ENCODE assay signal across 34 cellular contexts in the genomic region with DNA sequence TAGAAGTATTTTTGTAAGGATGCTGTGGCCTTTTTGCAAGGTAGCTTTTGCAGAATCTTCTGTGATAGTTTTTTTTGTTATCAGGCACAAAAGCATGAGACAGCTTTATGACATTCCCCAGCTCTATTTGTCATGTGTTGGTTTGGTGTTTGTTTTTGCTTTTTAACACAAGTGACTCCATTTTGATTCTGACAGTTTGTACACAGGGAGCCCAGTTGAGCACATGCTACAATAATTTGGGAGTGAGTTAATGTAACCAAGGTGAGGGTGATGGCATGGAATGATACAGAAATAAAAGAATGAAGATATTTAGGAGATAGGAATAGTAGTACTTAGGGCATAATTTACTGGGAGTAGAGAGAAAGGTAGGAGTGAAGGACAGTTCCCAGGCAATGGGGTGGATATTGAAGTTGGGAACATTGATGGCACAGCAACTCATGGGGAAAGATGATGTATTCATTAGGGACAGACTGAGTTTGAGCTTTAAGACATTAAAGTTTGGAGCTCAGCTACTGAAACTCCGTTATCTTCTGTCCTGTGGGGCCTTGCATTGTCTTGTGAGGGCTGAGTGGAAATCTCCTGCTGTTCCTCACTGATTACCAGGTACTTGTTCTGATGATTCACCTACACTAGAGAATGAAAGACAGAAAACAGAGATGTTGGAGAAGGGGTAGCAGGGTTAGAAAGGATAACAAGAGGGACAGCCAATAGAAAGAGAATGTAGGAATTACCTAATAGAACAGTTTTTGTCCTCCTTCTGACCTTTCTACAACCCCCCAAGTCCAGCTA.
"Had no signal": no experiment of that assay in that cellular context is flagged by ENCODE, and none has a peak within 500 bp of the region (broad histone marks: within the 10 kb centered on the region; RNA-seq: fewer than 3 reads in every experiment).

No MANE protein-coding gene starts in this region.

- H3K4me3 Mint-ChIP-seq: activated B cell treated with CpG ODN at 0.5 μM for 24 hours; activated CD8-positive, alpha-beta T cell treated with anti-CD3 and anti-CD28 coated beads for 36 hours; activated naive CD4-positive, alpha-beta T cell treated with anti-CD3 and anti-CD28 coated beads for 36 hours; activated naive CD4-positive, alpha-beta T cell treated with anti-CD3 and anti-CD28 coated beads, Interleukin-2, amount 50 U/mL, for 24 hours; activated naive CD8-positive, alpha-beta T cell treated with anti-CD3 and anti-CD28 coated beads for 36 hours; activated naive CD8-positive, alpha-beta T cell treated with anti-CD3 and anti-CD28 coated beads, Interleukin-2, amount 50 U/mL, for 24 hours; activated T-helper 1 cell treated with anti-CD3 and anti-CD28 coated beads, Interleukin-12 subunit alpha, Interleukin-12 subunit beta, Interleukin-2, Interleukin-4 antibody, amounts not matched to agents 30 ng/mL and 10 ng/mL and 1 ng/mL, durations not matched to agents 14 hours and 24 hours and 36 hours; effector memory CD8-positive, alpha-beta T cell; T-helper 17 cell; T-helper 2 cell treated with Interferon-gamma antibody and Interleukin-4, amounts not matched to agents 5 μg/mL and 100 μg/mL, for 36 hours had no signal

- H3K36me3 Mint-ChIP-seq: activated naive CD4-positive, alpha-beta T cell treated with anti-CD3 and anti-CD28 coated beads, Interleukin-2, amount 50 U/mL, for 24 hours; activated naive CD8-positive, alpha-beta T cell treated with anti-CD3 and anti-CD28 coated beads for 36 hours had no signal

- H3K27ac ChIP-seq: adrenal gland, body of pancreas, WERI-Rb-1 had no signal

- H3K27ac Mint-ChIP-seq: activated B cell treated with CpG ODN at 0.5 μM for 24 hours; activated CD8-positive, alpha-beta T cell treated with anti-CD3 and anti-CD28 coated beads for 36 hours; activated naive CD4-positive, alpha-beta T cell treated with anti-CD3 and anti-CD28 coated beads for 36 hours; activated naive CD4-positive, alpha-beta T cell treated with anti-CD3 and anti-CD28 coated beads, Interleukin-2, amount 50 U/mL, for 24 hours; activated naive CD8-positive, alpha-beta T cell treated with anti-CD3 and anti-CD28 coated beads for 36 hours; activated naive CD8-positive, alpha-beta T cell treated with anti-CD3 and anti-CD28 coated beads, Interleukin-2, amount 50 U/mL, for 24 hours; activated T-helper 1 cell treated with anti-CD3 and anti-CD28 coated beads, Interleukin-12 subunit alpha, Interleukin-12 subunit beta, Interleukin-2, Interleukin-4 antibody, amounts not matched to agents 30 ng/mL and 10 ng/mL and 1 ng/mL, durations not matched to agents 14 hours and 24 hours and 36 hours; activated T-helper 2 cell treated with anti-CD3 and anti-CD28 coated beads, Interferon-gamma antibody, Interleukin-2, Interleukin-4, amounts not matched to agents 10 μg/mL and 5 μg/mL and 100 μg/mL, durations not matched to agents 14 hours and 24 hours and 36 hours; effector memory CD8-positive, alpha-beta T cell; T-helper 17 cell; T-helper 2 cell treated with Interferon-gamma antibody and Interleukin-4, amounts not matched to agents 5 μg/mL and 100 μg/mL, for 36 hours had no signal

- H3K9me3 ChIP-seq: adrenal gland, body of pancreas had no signal

- DNase-seq: activated B cell treated with CpG ODN at 0.5 μM for 24 hours; activated CD4-positive, alpha-beta T cell treated with anti-CD3 and anti-CD28 coated beads for 48 hours; activated CD4-positive, alpha-beta T cell treated with anti-CD3 and anti-CD28 coated beads, Interleukin-2, amount 50 U/mL, for 1 hour; activated CD4-positive, alpha-beta T cell treated with anti-CD3 and anti-CD28 coated beads, Interleukin-2, amount 50 U/mL, for 48 hours; activated CD8-positive, alpha-beta memory T cell treated with anti-CD3 and anti-CD28 coated beads for 24 hours; activated CD8-positive, alpha-beta T cell treated with anti-CD3 and anti-CD28 coated beads for 36 hours; activated effector memory CD4-positive, alpha-beta T cell treated with anti-CD3 and anti-CD28 coated beads, Interleukin-2, amount 50 U/mL, for 16 hours; activated naive CD4-positive, alpha-beta T cell treated with anti-CD3 and anti-CD28 coated beads for 36 hours; activated naive CD8-positive, alpha-beta T cell treated with anti-CD3 and anti-CD28 coated beads for 36 hours; activated naive CD8-positive, alpha-beta T cell treated with anti-CD3 and anti-CD28 coated beads, Interleukin-2, amount 50 U/mL, for 24 hours; activated T-cell treated with anti-CD3 and anti-CD28 coated beads, Interleukin-2, amount 50 U/mL, for 1 hour; activated T-cell treated with anti-CD3 and anti-CD28 coated beads, Interleukin-2, amount 50 U/mL, for 48 hours; adrenal gland; amygdala; aorta; body of pancreas; caudate nucleus; cortex of kidney; dermis blood vessel endothelial cell; effector CD4-positive, alpha-beta T cell; effector memory CD8-positive, alpha-beta T cell; foreskin fibroblast; head of caudate nucleus; T-helper 17 cell; T1000; WERI-Rb-1 had no signal

- H3K4me3 ChIP-seq: adrenal gland, body of pancreas had no signal

- H3K27me3 Mint-ChIP-seq: activated B cell treated with CpG ODN at 0.5 μM for 24 hours; activated CD8-positive, alpha-beta T cell treated with anti-CD3 and anti-CD28 coated beads for 36 hours; activated naive CD4-positive, alpha-beta T cell treated with anti-CD3 and anti-CD28 coated beads, Interleukin-2, amount 50 U/mL, for 24 hours; activated naive CD8-positive, alpha-beta T cell treated with anti-CD3 and anti-CD28 coated beads for 36 hours; activated naive CD8-positive, alpha-beta T cell treated with anti-CD3 and anti-CD28 coated beads, Interleukin-2, amount 50 U/mL, for 24 hours; effector memory CD8-positive, alpha-beta T cell; T-helper 17 cell had no signal

- H3K36me3 ChIP-seq: adrenal gland, WERI-Rb-1 had no signal

- ATAC-seq: activated CD4-positive, CD25-positive, alpha-beta regulatory T cell treated with anti-CD3 and anti-CD28 coated beads, Interleukin-2, amount 50 U/mL, for 24 hours; activated CD8-positive, alpha-beta T cell treated with anti-CD3 and anti-CD28 coated beads for 36 hours; activated naive CD8-positive, alpha-beta T cell treated with anti-CD3 and anti-CD28 coated beads, Interleukin-2, amount 50 U/mL, for 24 hours; body of pancreas; effector memory CD8-positive, alpha-beta T cell; esophagus mucosa; T-helper 17 cell had no signal

- H3K4me1 ChIP-seq: adrenal gland had no signal

- H3K27me3 ChIP-seq: adrenal gland, body of pancreas had no signal

- H3K4me1 Mint-ChIP-seq: activated B cell treated with CpG ODN at 0.5 μM for 24 hours; activated naive CD4-positive, alpha-beta T cell treated with anti-CD3 and anti-CD28 coated beads, Interleukin-2, amount 50 U/mL, for 24 hours; activated naive CD8-positive, alpha-beta T cell treated with anti-CD3 and anti-CD28 coated beads for 36 hours; activated naive CD8-positive, alpha-beta T cell treated with anti-CD3 and anti-CD28 coated beads, Interleukin-2, amount 50 U/mL, for 24 hours; T-helper 17 cell had no signal

- H3K9me3 Mint-ChIP-seq: activated B cell treated with CpG ODN at 0.5 μM for 24 hours; activated CD8-positive, alpha-beta T cell treated with anti-CD3 and anti-CD28 coated beads for 36 hours; activated naive CD4-positive, alpha-beta T cell treated with anti-CD3 and anti-CD28 coated beads for 36 hours; activated naive CD4-positive, alpha-beta T cell treated with anti-CD3 and anti-CD28 coated beads, Interleukin-2, amount 50 U/mL, for 24 hours; activated naive CD8-positive, alpha-beta T cell treated with anti-CD3 and anti-CD28 coated beads for 36 hours; activated naive CD8-positive, alpha-beta T cell treated with anti-CD3 and anti-CD28 coated beads, Interleukin-2, amount 50 U/mL, for 24 hours; activated T-helper 1 cell treated with anti-CD3 and anti-CD28 coated beads, Interleukin-12 subunit alpha, Interleukin-12 subunit beta, Interleukin-2, Interleukin-4 antibody, amounts not matched to agents 30 ng/mL and 10 ng/mL and 1 ng/mL, durations not matched to agents 14 hours and 24 hours and 36 hours; activated T-helper 2 cell treated with anti-CD3 and anti-CD28 coated beads, Interferon-gamma antibody, Interleukin-2, Interleukin-4, amounts not matched to agents 10 μg/mL and 5 μg/mL and 100 μg/mL, durations not matched to agents 14 hours and 24 hours and 36 hours; effector memory CD8-positive, alpha-beta T cell; T-helper 2 cell treated with Interferon-gamma antibody and Interleukin-4, amounts not matched to agents 5 μg/mL and 100 μg/mL, for 36 hours had no signal

- FAIRE-seq: colon, endothelial cell of umbilical vein had no signal
